ENCODE assay signal across 8 cellular contexts in genomic region chr11:118792642-118793124, GRCh38. TPM values are rescaled to one million over a fixed set of nuclear protein-coding genes. Genes with fewer than 3 reads are reported as not detected.
DNase-seq lines count a peak whose midpoint lies in the region; FAIRE-seq and TF ChIP-seq lines count a peak whose summit lies in the region.

No MANE protein-coding gene starts in this region.

- H3K9me3 ChIP-seq in GM23248 (ENCODE audit: low read depth) (no peaks in the 10 kb centered on the region), MG63 (no peaks in the 10 kb centered on the region), mammary epithelial cell (replicated peaks; ENCODE audit: insufficient read depth, low read length) (no peaks in the 10 kb centered on the region), iPS-18a (ENCODE audit: control insufficient read depth, low read depth, low read length) (no peaks in the 10 kb centered on the region)

- H3K27ac ChIP-seq in GM23248 (peak overlapping the region; percentile 97; the same call in 1 of the 2 replicates), mammary epithelial cell (ENCODE audit: insufficient read depth, low read depth, low read length) (peak overlapping the region; percentile 11), iPS-18a (ENCODE audit: low read length) (peak overlapping the region; percentile 30)

- no peak for TF ChIP-seq POLR2A in H54 (IDR thresholded peaks at IDR 0.05; ENCODE audit: low read depth, low read length)

- H3K27me3 ChIP-seq in GM23248 (replicated peaks; ENCODE audit: insufficient read depth) (no peaks in the 10 kb centered on the region), MG63 (no peaks in the 10 kb centered on the region), mammary epithelial cell (ENCODE audit: insufficient read depth, low read length) (no peaks in the 10 kb centered on the region), iPS-18a (ENCODE audit: control insufficient read depth, insufficient read depth, low read length) (no peaks in the 10 kb centered on the region)

- FAIRE-seq in H54 (lab: Jason Lieb, UNC), result no peak

- H3K4me1 ChIP-seq in GM23248 (ENCODE audit: insufficient read depth), result 0 out of 2 replicates have a peak, but pooled peaks cover 3% of the 10 kb centered on the region
- H3K4me1 ChIP-seq in mammary epithelial cell (ENCODE audit: insufficient read depth, low read length), result peaks cover 18% of the 10 kb centered on the region
- peaks cover 13% of the 10 kb centered on the region for H3K4me1 ChIP-seq in iPS-18a (ENCODE audit: control insufficient read depth, low read depth, low read length)

- H3F3A ChIP-seq in GM23248 (ENCODE audit: insufficient read depth), result peaks cover 26% of the 10 kb centered on the region

- BruUV-seq in mammary epithelial cell (replicated peaks; lab: Mats Ljungman, UMichigan), result TSS peak; percentile 75

- H3K4me2 ChIP-seq in GM23248 (ENCODE audit: unreplicated experiment), result peak overlapping the region; percentile 81
- peak overlapping the region; percentile 95 for H3K4me2 ChIP-seq in mammary epithelial cell (ENCODE audit: insufficient read depth, low read depth, low read length)

- DNase-seq in GM03348 (ENCODE audit: low spot score) (peak; percentile 82), GM23248 (peak; percentile 86), MG63 (peak; percentile 85), UCSD-AML1 (lab: John Stamatoyannopoulos, UW; ENCODE audit: unreplicated experiment) (peak; percentile 75), mammary epithelial cell (peak; percentile 61), skeletal muscle cell (ENCODE audit: low read depth) (peak; percentile 73), H54 (ENCODE audit: insufficient read length, low spot score) (no peak)

- peak overlapping the region; percentile 85 for H2AFZ ChIP-seq in GM23248
- peak overlapping the region; percentile 93 for H2AFZ ChIP-seq in mammary epithelial cell (ENCODE audit: low read depth, low read length)

- H3K4me3 ChIP-seq in GM23248, result peak overlapping the region; percentile 98
- peak overlapping the region; percentile 95 for H3K4me3 ChIP-seq in MG63
- H3K4me3 ChIP-seq in mammary epithelial cell (replicated peaks in 1 of 3; ENCODE audit: insufficient read depth in 1 of 3, low read depth in 2 of 3, low read length in 3 of 3), result peak overlapping the region; percentile 90 to 95 (median 95)
- peak overlapping the region; percentile 99 for H3K4me3 ChIP-seq in iPS-18a (ENCODE audit: low read length)
- H3K4me3 ChIP-seq in skeletal muscle cell (ENCODE audit: low read depth, low read length), result peak overlapping the region; percentile 86

- dilution Hi-C loops in mammary epithelial cell (cut with HindIII; ENCODE audit: low sequenced_read_pairs), result loop anchor here (5.0 kb wide), 1 partner anchor 50 kb away; no protein-coding TSS in a partner anchor

- no peaks in the 10 kb centered on the region for H4K20me1 ChIP-seq in GM23248 (ENCODE audit: insufficient read depth)
- H4K20me1 ChIP-seq in mammary epithelial cell (ENCODE audit: insufficient read depth, low read length), result no peaks in the 10 kb centered on the region

- H3K9ac ChIP-seq in GM23248 (peak overlapping the region; percentile 97), mammary epithelial cell (ENCODE audit: insufficient read depth, low read length) (peak overlapping the region; percentile 9), iPS-18a (ENCODE audit: low read length) (peak overlapping the region; percentile 100)

- intact Hi-C loops in mammary epithelial cell (cut with micrococcal nuclease), result no loop called here

- WGBS in GM23248 (ENCODE audit: low coverage in 1 of 2, low lambda C conversion rate in 2 of 2, missing lambda C conversion rate in 2 of 2), 2 experiments, result 29 to 30% methylated on average over 7 of the region's 7 CpGs
- WGBS in mammary epithelial cell (ENCODE audit: low coverage, missing lambda C conversion rate), result 47% methylated on average over 7 of the region's 7 CpGs

- H3K79me2 ChIP-seq in GM23248 (ENCODE audit: insufficient read depth) (peaks cover 39% of the 10 kb centered on the region), mammary epithelial cell (ENCODE audit: insufficient read depth, low read length) (peaks cover 41% of the 10 kb centered on the region)

- CTCF ChIA-PET in mammary epithelial cell (lab: Charles Lee; ENCODE audit: low non-redundant PET), result interaction anchor here (0.6 to 0.7 kb wide), 2 partner anchors 103 to 130 kb away, joined by 3 to 4 read pairs; no protein-coding TSS in a partner anchor

- in situ Hi-C loops in GM23248 (cut with MboI), result no loop called here
- in situ Hi-C loops in mammary epithelial cell (cut with MboI; ENCODE audit: low sequenced_read_pairs in 2 of 2), result no loop called here

- no peak for TF ChIP-seq CTCF in mammary epithelial cell (conservative IDR thresholded peaks at IDR 0.05 in 1 of 2, IDR thresholded peaks at IDR 0.05 in 1 of 2; ENCODE audit: extremely low read depth in 1 of 2, insufficient read depth in 1 of 2, low read depth in 1 of 2, low read length in 2 of 2)

- H3K36me3 ChIP-seq in GM23248 (ENCODE audit: low read depth) (no peaks in the 10 kb centered on the region), MG63 (peaks cover 4% of the 10 kb centered on the region), mammary epithelial cell (ENCODE audit: insufficient read depth, low read length) (no peaks in the 10 kb centered on the region), iPS-18a (ENCODE audit: control insufficient read depth, low read depth, low read length) (no peaks in the 10 kb centered on the region)

- H3K9me2 ChIP-seq in GM23248 (ENCODE audit: insufficient read depth), result no peaks in the 10 kb centered on the region

RNA-seq across cellular contexts. Expression of gene DDX6, which starts 1.7 kb away (rescaled TPM):
- total RNA-seq in GM23248 (2014; rRNA removed; shearing (Covaris generic)), result 84.6 and 88.9 TPM in 2 replicates
- polyA plus RNA-seq in GM23248 (2016; fragmentation: Nextera tagmentation; extraction: Ambion mirVana) (20.9 and 21.3 TPM in 2 replicates), mammary epithelial cell (33.5 TPM)
- total RNA-seq in MG63 (2014; rRNA removed; shearing (Covaris generic); ENCODE audit: low replicate concordance), result 51.6 and 77.3 TPM in 2 replicates
- total RNA-seq in mammary epithelial cell, result 100 to 1,000 TPM in 1 of 2 donors, 10 to 100 TPM in 1; 96.8 to 162 TPM
- 110 TPM for polyA minus RNA-seq in mammary epithelial cell

Comparison
In these comparisons a context has a peak if more than half of its experiments do, and no peak if none do; other contexts are left out.
1. H3K27ac ChIP-seq: peak in every context shown above with its lines; median percentile 97 in GM23248; 30 in iPS-18a; 11 in mammary epithelial cell.
2. H3K9ac ChIP-seq: peak in every context shown above with its lines; median percentile 100 in iPS-18a; 97 in GM23248; 9 in mammary epithelial cell.